ENCODE assay signal across 1 cellular context in the genomic region with DNA sequence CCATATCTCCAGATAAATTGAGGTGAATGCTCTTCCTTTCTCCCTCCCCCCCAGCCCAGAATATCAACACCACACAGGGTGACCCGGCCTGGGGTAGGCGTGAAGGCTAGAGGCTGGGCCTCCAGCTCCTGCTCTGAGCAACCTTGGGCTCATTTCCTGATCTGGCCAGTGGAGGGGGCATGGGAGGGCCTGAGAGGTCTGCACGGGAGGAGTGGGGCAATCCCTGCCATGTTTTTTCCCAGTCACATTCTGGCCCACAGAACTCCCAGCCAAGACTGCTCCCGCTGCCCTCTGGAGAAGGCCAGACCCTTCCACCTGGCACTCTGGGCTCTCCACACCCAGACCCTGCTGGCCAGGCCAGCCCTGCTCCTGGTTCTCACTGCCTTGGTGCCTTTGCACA.
A peak's percentile ranks its signal among the peaks of the same experiment; 100 is the strongest.
TF ChIP-seq lines count a peak whose summit lies in the region.

No MANE protein-coding gene starts in this region.

TF ChIP-seq in HepG2, 621 proteins besides CTCF, POLR2A, EP300 and RAD21:
- TF ChIP-seq JARID2 (CRISPR knock-in tag; IDR thresholded peaks at IDR 0.05; ENCODE audit: insufficient replicate concordance) (no peak), RCOR2 (CRISPR knock-in tag; IDR thresholded peaks at IDR 0.05) (no peak), STAG1 (CRISPR knock-in tag; IDR thresholded peaks at IDR 0.05) (peak; percentile 17; the same call in 1 of the 2 replicates), KLF12 (CRISPR knock-in tag; IDR thresholded peaks at IDR 0.05; ENCODE audit: borderline replicate concordance) (peak; percentile 96; the same call in 1 of the 2 replicates), YY1 (IDR thresholded peaks at IDR 0.05; ENCODE audit: insufficient read depth, insufficient replicate concordance, low read depth, low read length) (peak; percentile 15), CEBPB (IDR thresholded peaks at IDR 0.05; ENCODE audit: borderline replicate concordance, low read depth, low read length) (peak; percentile 37; the same call in 1 of the 2 replicates), HNRNPLL (IDR thresholded peaks at IDR 0.05; ENCODE audit: low read depth, low read length, poor library complexity, severe bottlenecking) (peak; percentile 21)
- TF ChIP-seq, protein P1, sequence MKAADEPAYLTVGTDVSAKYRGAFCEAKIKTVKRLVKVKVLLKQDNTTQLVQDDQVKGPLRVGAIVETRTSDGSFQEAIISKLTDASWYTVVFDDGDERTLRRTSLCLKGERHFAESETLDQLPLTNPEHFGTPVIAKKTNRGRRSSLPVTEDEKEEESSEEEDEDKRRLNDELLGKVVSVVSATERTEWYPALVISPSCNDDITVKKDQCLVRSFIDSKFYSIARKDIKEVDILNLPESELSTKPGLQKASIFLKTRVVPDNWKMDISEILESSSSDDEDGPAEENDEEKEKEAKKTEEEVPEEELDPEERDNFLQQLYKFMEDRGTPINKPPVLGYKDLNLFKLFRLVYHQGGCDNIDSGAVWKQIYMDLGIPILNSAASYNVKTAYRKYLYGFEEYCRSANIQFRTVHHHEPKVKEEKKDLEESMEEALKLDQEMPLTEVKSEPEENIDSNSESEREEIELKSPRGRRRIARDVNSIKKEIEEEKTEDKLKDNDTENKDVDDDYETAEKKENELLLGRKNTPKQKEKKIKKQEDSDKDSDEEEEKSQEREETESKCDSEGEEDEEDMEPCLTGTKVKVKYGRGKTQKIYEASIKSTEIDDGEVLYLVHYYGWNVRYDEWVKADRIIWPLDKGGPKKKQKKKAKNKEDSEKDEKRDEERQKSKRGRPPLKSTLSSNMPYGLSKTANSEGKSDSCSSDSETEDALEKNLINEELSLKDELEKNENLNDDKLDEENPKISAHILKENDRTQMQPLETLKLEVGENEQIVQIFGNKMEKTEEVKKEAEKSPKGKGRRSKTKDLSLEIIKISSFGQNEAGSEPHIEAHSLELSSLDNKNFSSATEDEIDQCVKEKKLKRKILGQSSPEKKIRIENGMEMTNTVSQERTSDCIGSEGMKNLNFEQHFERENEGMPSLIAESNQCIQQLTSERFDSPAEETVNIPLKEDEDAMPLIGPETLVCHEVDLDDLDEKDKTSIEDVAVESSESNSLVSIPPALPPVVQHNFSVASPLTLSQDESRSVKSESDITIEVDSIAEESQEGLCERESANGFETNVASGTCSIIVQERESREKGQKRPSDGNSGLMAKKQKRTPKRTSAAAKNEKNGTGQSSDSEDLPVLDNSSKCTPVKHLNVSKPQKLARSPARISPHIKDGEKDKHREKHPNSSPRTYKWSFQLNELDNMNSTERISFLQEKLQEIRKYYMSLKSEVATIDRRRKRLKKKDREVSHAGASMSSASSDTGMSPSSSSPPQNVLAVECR (CRISPR knock-in tag; IDR thresholded peaks at IDR 0.05; ENCODE audit: borderline replicate concordance): 0 out of 2 replicates have a peak, but pooled peaks have one; percentile 3
- TF ChIP-seq, protein P2, sequence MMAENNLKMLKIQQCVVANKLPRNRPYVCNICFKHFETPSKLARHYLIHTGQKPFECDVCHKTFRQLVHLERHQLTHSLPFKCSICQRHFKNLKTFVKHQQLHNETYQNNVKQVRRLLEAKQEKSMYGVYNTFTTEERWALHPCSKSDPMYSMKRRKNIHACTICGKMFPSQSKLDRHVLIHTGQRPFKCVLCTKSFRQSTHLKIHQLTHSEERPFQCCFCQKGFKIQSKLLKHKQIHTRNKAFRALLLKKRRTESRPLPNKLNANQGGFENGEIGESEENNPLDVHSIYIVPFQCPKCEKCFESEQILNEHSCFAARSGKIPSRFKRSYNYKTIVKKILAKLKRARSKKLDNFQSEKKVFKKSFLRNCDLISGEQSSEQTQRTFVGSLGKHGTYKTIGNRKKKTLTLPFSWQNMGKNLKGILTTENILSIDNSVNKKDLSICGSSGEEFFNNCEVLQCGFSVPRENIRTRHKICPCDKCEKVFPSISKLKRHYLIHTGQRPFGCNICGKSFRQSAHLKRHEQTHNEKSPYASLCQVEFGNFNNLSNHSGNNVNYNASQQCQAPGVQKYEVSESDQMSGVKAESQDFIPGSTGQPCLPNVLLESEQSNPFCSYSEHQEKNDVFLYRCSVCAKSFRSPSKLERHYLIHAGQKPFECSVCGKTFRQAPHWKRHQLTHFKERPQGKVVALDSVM (CRISPR knock-in tag; IDR thresholded peaks at IDR 0.05): peak; percentile 96
- TF ChIP-seq, protein P3, sequence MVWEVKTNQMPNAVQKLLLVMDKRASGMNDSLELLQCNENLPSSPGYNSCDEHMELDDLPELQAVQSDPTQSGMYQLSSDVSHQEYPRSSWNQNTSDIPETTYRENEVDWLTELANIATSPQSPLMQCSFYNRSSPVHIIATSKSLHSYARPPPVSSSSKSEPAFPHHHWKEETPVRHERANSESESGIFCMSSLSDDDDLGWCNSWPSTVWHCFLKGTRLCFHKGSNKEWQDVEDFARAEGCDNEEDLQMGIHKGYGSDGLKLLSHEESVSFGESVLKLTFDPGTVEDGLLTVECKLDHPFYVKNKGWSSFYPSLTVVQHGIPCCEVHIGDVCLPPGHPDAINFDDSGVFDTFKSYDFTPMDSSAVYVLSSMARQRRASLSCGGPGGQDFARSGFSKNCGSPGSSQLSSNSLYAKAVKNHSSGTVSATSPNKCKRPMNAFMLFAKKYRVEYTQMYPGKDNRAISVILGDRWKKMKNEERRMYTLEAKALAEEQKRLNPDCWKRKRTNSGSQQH (CRISPR knock-in tag; IDR thresholded peaks at IDR 0.05; ENCODE audit: low read depth): no peak
